ENCODE assay signal across 7 cellular contexts in the genomic region with DNA sequence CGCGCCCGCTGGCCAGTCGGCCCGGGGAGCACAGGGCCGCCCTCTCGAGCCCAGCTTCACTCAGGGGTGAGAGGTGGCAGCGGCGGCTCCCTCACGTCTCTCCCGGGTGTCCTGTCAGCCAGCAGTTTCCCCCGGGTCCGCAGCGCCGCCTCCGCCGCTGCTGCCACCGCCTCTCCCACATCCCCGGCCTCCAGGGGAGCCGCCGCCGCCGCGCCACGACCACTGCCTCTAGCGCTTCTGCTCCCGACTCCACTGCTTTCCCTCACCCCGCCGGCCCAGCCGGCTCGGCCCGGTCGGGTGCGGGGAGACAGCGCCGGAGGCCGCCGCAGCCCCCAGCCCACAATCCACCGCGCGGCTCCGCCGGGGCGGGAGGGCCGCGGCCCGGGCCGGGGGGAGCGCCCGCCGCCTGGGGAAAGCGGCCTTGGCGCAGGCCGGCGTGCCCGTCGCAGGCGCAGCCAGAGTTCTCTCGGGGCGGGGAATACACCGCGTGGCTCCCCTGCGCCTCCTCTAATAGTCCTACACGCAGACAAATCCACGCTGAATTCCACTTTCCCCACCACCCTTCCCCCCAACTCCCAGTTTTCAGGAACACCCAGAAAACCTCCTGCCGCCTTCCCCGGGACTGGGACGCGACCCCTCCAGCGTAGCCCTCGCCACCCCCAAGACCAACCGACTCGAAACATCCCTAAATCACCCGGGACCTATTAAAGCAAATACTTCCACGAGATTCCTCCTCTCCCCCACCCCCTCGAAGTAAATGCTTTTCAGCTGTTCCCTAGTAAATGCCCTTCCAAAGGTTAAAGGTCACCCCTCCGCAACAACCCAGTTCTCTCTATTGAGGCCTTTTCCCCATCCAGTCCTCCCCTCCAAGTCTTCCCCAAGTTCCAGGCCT. TPM values are rescaled to one million over a fixed set of nuclear protein-coding genes. Genes with fewer than 3 reads are reported as not detected.
DNase-seq lines count a peak whose midpoint lies in the region; TF ChIP-seq lines count a peak whose summit lies in the region.

TSS of gene VPS54 (minus strand) at position 346 of the 892 bp plus-strand sequence. CDS start 35,429 bp downstream, outside the sequence.

- no peak for TF ChIP-seq CTCF in GM13976 (IDR thresholded peaks at IDR 0.05; ENCODE audit: borderline replicate concordance, control extremely low read depth, extremely low read depth, insufficient read depth, missing control alignments)
- no peak for TF ChIP-seq CTCF in chondrocyte (IDR thresholded peaks at IDR 0.05)

- no peaks in the 10 kb centered on the region for H3K27me3 ChIP-seq in layer of hippocampus (ENCODE audit: control insufficient read depth, insufficient read depth, low read length)

- peak; percentile 81 for DNase-seq in GM13976 (ENCODE audit: low spot score)
- peak; percentile 65 for DNase-seq in HEK293T (ENCODE audit: extremely low spot score)
- DNase-seq in NCI-H146 (lab: John Stamatoyannopoulos, UW): peak; percentile 77
- DNase-seq in activated CD4-positive, CD25-positive, alpha-beta regulatory T cell treated with anti-CD3 and anti-CD28 coated beads, Interleukin-2, amount 50 U/mL, for 72 hours: peak; percentile 73
- no peak for DNase-seq in chondrocyte (ENCODE audit: low spot score)
- DNase-seq in stimulated activated CD4-positive, alpha-beta T cell treated with anti-CD3 and anti-CD28 coated beads, Interleukin-1b, Interleukin-23, amount 100 ng/mL, for 1 hour (ENCODE audit: low read depth in 2 of 2): peak; percentile 3 to 11

- CTCF ChIA-PET in HEK293T (lab: Yijun Ruan, JAX): no interaction called here

- H3K27ac Mint-ChIP-seq in chondrocyte (ENCODE audit: unreplicated experiment): peak within 1 kb of the TSS; percentile 99

- H3K36me3 Mint-ChIP-seq in chondrocyte (ENCODE audit: low read depth): no peaks in the 10 kb centered on the region

- in situ Hi-C loops in GM13976 (cut with MboI; ENCODE audit: low sequenced_read_pairs, unreplicated experiment): no loop called here

- no peaks in the 10 kb centered on the region for H3K9me3 Mint-ChIP-seq in chondrocyte (ENCODE audit: low read depth)

- peak within 1 kb of the TSS; percentile 100 for H3K4me3 Mint-ChIP-seq in chondrocyte (ENCODE audit: unreplicated experiment)

- H3K4me1 Mint-ChIP-seq in chondrocyte (ENCODE audit: low read depth): peaks cover 47% of the 10 kb centered on the region

- POLR2A ChIA-PET in HEK293T (lab: Yijun Ruan, JAX): interaction anchor here (0.6 kb wide), 1 partner anchor 1255 kb away, joined by 3 read pairs; no protein-coding TSS in a partner anchor

- H3K27ac ChIP-seq in layer of hippocampus (ENCODE audit: low read depth, low read length): peak within 1 kb of the TSS; percentile 90

- H3K27me3 Mint-ChIP-seq in chondrocyte (ENCODE audit: low read depth): no peaks in the 10 kb centered on the region

TF ChIP-seq in HEK293T, 16 proteins besides CTCF, POLR2A, EP300 and RAD21:
- TF ChIP-seq ARNT (IDR thresholded peaks at IDR 0.05) (0 out of 2 replicates have a peak, but pooled peaks have one; percentile 48), CTBP1 (IDR thresholded peaks at IDR 0.05; ENCODE audit: borderline replicate concordance) (no peak), FOXM1 (IDR thresholded peaks at IDR 0.05; ENCODE audit: borderline replicate concordance) (0 out of 2 replicates have a peak, but pooled peaks have one; percentile 56)

RNA-seq across cellular contexts. Expression of gene VPS54, which starts in this region (rescaled TPM):
- total RNA-seq in chondrocyte: 14.1 to 18.5 TPM (median 15.0 TPM) in 3 replicates
